Comparison of ENCODE assay signal across 9 cellular contexts in the genomic region with DNA sequence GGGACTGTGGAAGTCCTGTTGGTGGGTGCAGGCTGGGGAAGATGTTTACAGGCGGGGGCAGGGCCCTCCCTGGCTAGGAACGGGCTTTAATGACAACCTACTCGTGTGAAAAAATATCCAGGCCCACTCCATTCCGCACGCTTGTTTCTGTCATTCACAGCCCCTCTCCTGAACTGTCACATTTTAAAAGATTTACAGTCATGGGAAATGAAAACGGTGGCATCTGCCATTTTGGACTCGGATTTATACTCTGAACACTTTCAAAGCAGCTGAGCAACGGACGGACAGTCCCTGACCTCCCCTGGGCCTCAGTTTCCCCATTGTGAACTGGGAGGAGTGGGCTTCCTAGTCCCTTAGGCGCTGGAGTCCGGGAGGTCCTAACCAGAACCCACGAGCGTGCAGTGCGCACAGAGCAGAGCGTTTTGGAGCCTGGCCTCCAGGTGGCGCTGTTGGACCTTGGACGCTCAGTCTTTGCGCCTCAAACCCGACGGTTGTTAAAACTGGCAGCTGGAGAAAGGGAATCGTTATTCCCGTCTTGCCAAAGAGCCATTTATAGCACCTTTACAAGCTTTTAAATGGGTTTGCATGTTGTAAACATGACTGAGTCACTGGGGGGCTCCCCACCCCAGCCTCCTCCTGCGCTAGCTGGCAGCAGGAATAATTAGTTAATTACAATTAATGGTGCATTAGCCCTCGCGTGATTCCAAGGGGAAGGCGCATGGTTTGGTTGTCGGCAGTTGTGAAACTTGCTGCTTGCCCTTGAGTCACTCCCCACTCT.
DNase-seq lines count a peak whose midpoint lies in the region; ATAC-seq, FAIRE-seq and TF ChIP-seq lines count a peak whose summit lies in the region.
"Had no signal": no experiment of that assay in that cellular context is flagged by ENCODE, and none has a peak within 500 bp of the region (broad histone marks: within the 10 kb centered on the region; RNA-seq: fewer than 3 reads in every experiment).

No MANE protein-coding gene starts in this region.

- no peaks in the 10 kb centered on the region for H3K36me3 ChIP-seq in RWPE2 (ENCODE audit: low read depth)
- no peaks in the 10 kb centered on the region for H3K36me3 ChIP-seq in osteoblast (ENCODE audit: insufficient read depth, low read length)
- H3K36me3 ChIP-seq in thoracic aorta = peaks cover 4% of the 10 kb centered on the region

- H3K4me2 ChIP-seq in osteoblast (ENCODE audit: insufficient read depth, low read length) = peak overlapping the region; percentile 38

- no peaks in the 10 kb centered on the region for H3K79me2 ChIP-seq in osteoblast (ENCODE audit: insufficient read depth, low read length)

- H3K9me3 ChIP-seq in RWPE2 (ENCODE audit: severe bottlenecking) (no peaks in the 10 kb centered on the region), osteoblast (ENCODE audit: low read depth, low read length) (no peaks in the 10 kb centered on the region), thoracic aorta (no peaks in the 10 kb centered on the region)

- no peaks in the 10 kb centered on the region for H4K20me1 ChIP-seq in osteoblast (ENCODE audit: insufficient read depth, low read length)

- H3K27ac ChIP-seq in RWPE2 (ENCODE audit: poor library complexity, severe bottlenecking) = no peak overlapping the region
- H3K27ac ChIP-seq in osteoblast (ENCODE audit: low read depth, low read length) = no peak overlapping the region
- no peak overlapping the region for H3K27ac ChIP-seq in thoracic aorta

- no peak overlapping the region for H2AFZ ChIP-seq in osteoblast (ENCODE audit: low read length)

- ATAC-seq in RWPE2 (ENCODE audit: low read depth) = peak; percentile 80
- no peak for ATAC-seq in thoracic aorta (ENCODE audit: insufficient number of reproducible peaks, low FRiP score, low read depth)
- no peak for ATAC-seq in HG02981 (IDR thresholded peaks at IDR 0.05; ENCODE audit: unreplicated experiment)

- no peak for FAIRE-seq in frontal cortex (lab: Jason Lieb, UNC)
- FAIRE-seq: colon had no signal

- TF ChIP-seq CTCF in RWPE2 (IDR thresholded peaks at IDR 0.05; ENCODE audit: poor library complexity, severe bottlenecking) = peak; percentile 94
- TF ChIP-seq CTCF in osteoblast (IDR thresholded peaks at IDR 0.05; ENCODE audit: extremely low read depth, low read depth, low read length) = peak; percentile 93
- TF ChIP-seq CTCF in thoracic aorta (IDR thresholded peaks at IDR 0.05) = peak; percentile 87

- H3K4me1 ChIP-seq in RWPE2 (ENCODE audit: insufficient read depth, poor library complexity, severe bottlenecking) (peaks cover under 1% of the 10 kb centered on the region), osteoblast (ENCODE audit: insufficient read depth, low read length) (no peaks in the 10 kb centered on the region), thoracic aorta (ENCODE audit: control insufficient read depth in 1 of 2, low read depth in 2 of 2) (no peaks in the 10 kb centered on the region)

- DNase-seq in DMS114 treated with DMSO at 0.1 percent for 48 hours (lab: John Stamatoyannopoulos, UW; ENCODE audit: unreplicated experiment) (peak; percentile 64), LHCN-M2 (ENCODE audit: low read depth) (peak; percentile 74), RWPE2 (ENCODE audit: low spot score) (no peak), frontal cortex (ENCODE audit: low spot score in 2 of 2) (peak; percentile 51 to 82), osteoblast (ENCODE audit: insufficient read length, low spot score, missing footprints) (peak; percentile 96), thoracic aorta (ENCODE audit: low spot score) (no peak)
- peak; percentile 59 for DNase-seq in activated T-helper 9 cell treated with anti-CD3 and anti-CD28 coated beads, Interleukin-2, amount 50 U/mL, for 16 hours (ENCODE audit: low read depth)

- H3K27me3 ChIP-seq in RWPE2 (ENCODE audit: insufficient read depth, poor library complexity, severe bottlenecking) (no peaks in the 10 kb centered on the region), osteoblast (ENCODE audit: insufficient read depth, low read length) (no peaks in the 10 kb centered on the region), thoracic aorta (replicated peaks; ENCODE audit: insufficient read depth) (no peaks in the 10 kb centered on the region)

- H3K4me3 ChIP-seq in RWPE2 (ENCODE audit: severe bottlenecking) = no peak overlapping the region
- H3K4me3 ChIP-seq in osteoblast (ENCODE audit: insufficient read depth, low read length) = no peak overlapping the region
- no peak overlapping the region for H3K4me3 ChIP-seq in thoracic aorta

Comparison
In these comparisons a context has a peak if more than half of its experiments do, and no peak if none do; other contexts are left out.
1. DNase-seq: peak in DMS114 treated with DMSO at 0.1 percent for 48 hours (single experiment), LHCN-M2 (single experiment), activated T-helper 9 cell treated with anti-CD3 and anti-CD28 coated beads, Interleukin-2, amount 50 U/mL, for 16 hours (single experiment), frontal cortex (2 of 2) and osteoblast (single experiment); none in RWPE2 (single experiment) and thoracic aorta (single experiment).
2. Peak in every context shown above with its lines, with median percentiles within 50 percentile points of each other: CTCF ChIP-seq.